In the genomic region with DNA sequence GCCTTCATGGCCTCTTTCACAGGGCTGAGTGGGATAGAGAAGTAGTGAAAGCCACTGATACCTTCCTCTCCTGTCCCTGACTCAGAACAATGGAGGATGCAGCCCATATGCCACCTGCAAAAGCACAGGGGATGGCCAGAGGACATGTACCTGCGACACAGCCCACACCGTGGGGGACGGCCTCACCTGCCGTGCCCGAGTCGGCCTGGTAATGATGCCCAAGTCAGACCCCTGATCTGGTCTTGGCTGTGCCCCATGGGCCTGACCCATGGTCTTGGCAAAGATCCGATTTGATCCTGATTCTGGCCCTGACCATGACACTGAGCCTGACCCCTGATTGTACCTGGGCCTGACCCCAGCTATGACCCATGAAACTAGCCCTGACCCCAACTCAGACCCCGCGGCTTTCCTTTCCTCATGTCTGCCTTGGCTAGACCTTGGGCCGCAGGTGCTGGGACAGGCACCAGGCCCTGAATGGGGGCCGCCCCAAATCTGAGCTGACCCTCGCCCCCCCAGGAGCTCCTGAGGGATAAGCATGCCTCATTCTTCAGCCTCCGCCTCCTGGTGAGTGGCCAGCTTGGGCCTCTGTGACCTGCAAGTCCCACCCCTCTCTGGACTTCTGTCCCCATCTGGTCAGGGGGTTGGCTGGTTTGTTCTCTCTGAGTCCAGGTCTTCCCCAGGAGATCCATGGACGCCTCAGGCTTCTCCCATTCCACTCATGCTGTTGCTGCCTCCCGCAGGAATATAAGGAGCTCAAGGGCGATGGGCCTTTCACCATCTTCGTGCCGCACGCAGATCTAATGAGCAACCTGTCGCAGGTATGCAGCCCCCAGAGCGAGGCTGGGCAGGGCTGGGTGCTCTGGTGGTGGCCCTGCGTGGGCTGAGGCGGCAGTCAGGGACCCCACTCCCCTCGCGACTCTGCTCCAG, we compare ENCODE assay signal across 18 cellular contexts. TPM values are rescaled to one million over a fixed set of nuclear protein-coding genes. Genes with fewer than 3 reads are reported as not detected.
DNase-seq lines count a peak whose midpoint lies in the region; ATAC-seq and TF ChIP-seq lines count a peak whose summit lies in the region.
"Had no signal": no experiment of that assay in that cellular context is flagged by ENCODE, and none has a peak within 500 bp of the region (broad histone marks: within the 10 kb centered on the region; RNA-seq: fewer than 3 reads in every experiment).

No MANE protein-coding gene starts in this region.

- H3K27me3 Mint-ChIP-seq in activated naive CD8-positive, alpha-beta T cell treated with anti-CD3 and anti-CD28 coated beads for 36 hours: no peaks in the 10 kb centered on the region
- H3K27me3 Mint-ChIP-seq: activated T-helper 17 cell treated with anti-CD3 and anti-CD28 coated beads, Interleukin-2, amount 50 U/mL, for 72 hours had no signal

- H3K27ac ChIP-seq in HUES6 (ENCODE audit: low read depth, low read length) (no peak overlapping the region), iPS DF 6.9 (ENCODE audit: low read length) (no peak overlapping the region)

- H3K9ac ChIP-seq in HUES6 (ENCODE audit: low read length): no peak overlapping the region

- DNase-seq in AG04449 (ENCODE audit: low read depth, low spot score): no peak
- no peak for DNase-seq in iPS DF 6.9 (ENCODE audit: low read depth, low spot score)
- peak; percentile 54 for DNase-seq in retina
- no peak for DNase-seq in UCSD-AML1 (lab: John Stamatoyannopoulos, UW; ENCODE audit: unreplicated experiment)
- DNase-seq in activated naive CD8-positive, alpha-beta T cell treated with anti-CD3 and anti-CD28 coated beads for 36 hours: no peak
- DNase-seq: activated CD4-positive, CD25-positive, alpha-beta regulatory T cell; activated CD8-positive, alpha-beta memory T cell treated with anti-CD3 and anti-CD28 coated beads for 24 hours; foreskin melanocyte; GF-D8; GOT3; NCI-H187; occipital lobe; stimulated activated naive CD4-positive, alpha-beta T cell treated with Interleukin-2 at 50 U/mL for 16 hours; T-helper 2 cell had no signal

- CTCF ChIA-PET in AG04449 (lab: Yijun Ruan, JAX): interaction anchor here (0.8 to 1.0 kb wide), 2 partner anchors 12 to 90 kb away, joined by 3 read pairs; no protein-coding TSS in a partner anchor

- no peak for TF ChIP-seq CTCF in AG04449 (IDR thresholded peaks at IDR 0.05; ENCODE audit: insufficient read depth, low read length, missing control alignments)

- H3K4me1 ChIP-seq in HUES6 (ENCODE audit: control insufficient read depth, insufficient read depth, low read length): peaks cover 7% of the 10 kb centered on the region
- peaks cover 4% of the 10 kb centered on the region; the same call in 1 of the 2 replicates for H3K4me1 ChIP-seq in iPS DF 6.9 (ENCODE audit: control insufficient read depth, insufficient read depth, low read length)

- H3K9me3 Mint-ChIP-seq in activated naive CD8-positive, alpha-beta T cell treated with anti-CD3 and anti-CD28 coated beads for 36 hours: no peaks in the 10 kb centered on the region
- H3K9me3 Mint-ChIP-seq: activated T-helper 17 cell treated with anti-CD3 and anti-CD28 coated beads, Interleukin-2, amount 50 U/mL, for 72 hours had no signal

- no peaks in the 10 kb centered on the region for H3K36me3 Mint-ChIP-seq in activated naive CD8-positive, alpha-beta T cell treated with anti-CD3 and anti-CD28 coated beads for 36 hours

- ATAC-seq in HG02642 (IDR thresholded peaks at IDR 0.05; ENCODE audit: poor library complexity, unreplicated experiment): no peak
- ATAC-seq in HG03460 (IDR thresholded peaks at IDR 0.05; ENCODE audit: unreplicated experiment): no peak
- ATAC-seq: activated T-helper 17 cell treated with anti-CD3 and anti-CD28 coated beads, Interleukin-2, amount 50 U/mL, for 72 hours had no signal

- H3K36me3 ChIP-seq in HUES6 (ENCODE audit: control insufficient read depth, insufficient read depth, low read length) (0 out of 2 replicates have a peak, but pooled peaks cover 7% of the 10 kb centered on the region), iPS DF 6.9 (ENCODE audit: control insufficient read depth, insufficient read depth, low read length) (no peaks in the 10 kb centered on the region)

- no CpG with 5 or more reads among the region's 25 CpGs for WGBS in iPS DF 6.9 (ENCODE audit: insufficient coverage, insufficient read length)

- peak overlapping the region; percentile 18 for H3K4me3 ChIP-seq in AG04449 (ENCODE audit: low read depth, low read length)
- H3K4me3 ChIP-seq in HUES6 (ENCODE audit: low read depth, low read length): peak overlapping the region; percentile 53
- peak overlapping the region; percentile 56; the same call in 1 of the 2 replicates for H3K4me3 ChIP-seq in iPS DF 6.9 (ENCODE audit: low read length)

- no peak overlapping the region for H3K4me3 Mint-ChIP-seq in activated naive CD8-positive, alpha-beta T cell treated with anti-CD3 and anti-CD28 coated beads for 36 hours
- H3K4me3 Mint-ChIP-seq: activated T-helper 17 cell treated with anti-CD3 and anti-CD28 coated beads, Interleukin-2, amount 50 U/mL, for 72 hours had no signal

- no peaks in the 10 kb centered on the region for H3K4me1 Mint-ChIP-seq in activated naive CD8-positive, alpha-beta T cell treated with anti-CD3 and anti-CD28 coated beads for 36 hours
- H3K4me1 Mint-ChIP-seq: activated T-helper 17 cell treated with anti-CD3 and anti-CD28 coated beads, Interleukin-2, amount 50 U/mL, for 72 hours had no signal

- POLR2A ChIA-PET in AG04449 (lab: Yijun Ruan, JAX): no interaction called here

- no peak overlapping the region for H3K27ac Mint-ChIP-seq in activated naive CD8-positive, alpha-beta T cell treated with anti-CD3 and anti-CD28 coated beads for 36 hours
- H3K27ac Mint-ChIP-seq: activated T-helper 17 cell treated with anti-CD3 and anti-CD28 coated beads, Interleukin-2, amount 50 U/mL, for 72 hours had no signal

- H3K27me3 ChIP-seq in HUES6 (ENCODE audit: control insufficient read depth, insufficient read depth, low read length): peaks cover 9% of the 10 kb centered on the region; the same call in 1 of the 2 replicates
- H3K27me3 ChIP-seq in iPS DF 6.9 (ENCODE audit: control insufficient read depth, insufficient read depth, low read length): no peaks in the 10 kb centered on the region

- H3K9me3 ChIP-seq in HUES6 (ENCODE audit: control insufficient read depth, insufficient read depth, low read depth, low read length): no peaks in the 10 kb centered on the region
- no peaks in the 10 kb centered on the region for H3K9me3 ChIP-seq in iPS DF 6.9 (ENCODE audit: control insufficient read depth, insufficient read depth, low read length)

RNA-seq across cellular contexts. Expression of a gene that starts 15.6 kb away (rescaled TPM):
- total RNA-seq in activated naive CD8-positive, alpha-beta T cell treated with anti-CD3 and anti-CD28 coated beads for 36 hours: 10 to 100 TPM; 66.6 to 73.4 TPM

RNA-seq across cellular contexts. Expression of a gene that starts 18.3 kb away (rescaled TPM):
- 10 to 100 TPM; 23.4 to 23.6 TPM for total RNA-seq in activated naive CD8-positive, alpha-beta T cell treated with anti-CD3 and anti-CD28 coated beads for 36 hours

RNA-seq across cellular contexts. Expression of a gene that starts 22.9 kb away (rescaled TPM):
- total RNA-seq in activated naive CD8-positive, alpha-beta T cell treated with anti-CD3 and anti-CD28 coated beads for 36 hours: under 1 TPM; 0.08 to 0.10 TPM
